Comparison of ENCODE assay signal across 1 cellular context in genomic region chr20:20130399-20130798, GRCh38.
A peak's percentile ranks its signal among the peaks of the same experiment; 100 is the strongest.
TF ChIP-seq lines count a peak whose summit lies in the region.

No MANE protein-coding gene starts in this region.

TF ChIP-seq in HepG2, 621 proteins besides CTCF, POLR2A, EP300 and RAD21 (continued from another document):
- TF ChIP-seq ZNF577 (CRISPR knock-in tag; IDR thresholded peaks at IDR 0.05; ENCODE audit: borderline replicate concordance, low read depth) = no peak
- peak; percentile 89; the same call in 1 of the 2 replicates for TF ChIP-seq TOPORS (CRISPR knock-in tag; IDR thresholded peaks at IDR 0.05)
- no peak for TF ChIP-seq HDAC1 (CRISPR knock-in tag; IDR thresholded peaks at IDR 0.05)
- no peak for TF ChIP-seq HDAC6 (IDR thresholded peaks at IDR 0.05; ENCODE audit: low read depth, low read length)
- no peak for TF ChIP-seq ZFP36 (IDR thresholded peaks at IDR 0.05; ENCODE audit: borderline replicate concordance, low read depth, low read length, partially characterized antibody)
- TF ChIP-seq GFI1 (CRISPR knock-in tag; IDR thresholded peaks at IDR 0.05; ENCODE audit: borderline replicate concordance) = no peak
- TF ChIP-seq BRD4 (CRISPR knock-in tag; IDR thresholded peaks at IDR 0.05) = no peak
- no peak for TF ChIP-seq EZH2 (conservative IDR thresholded peaks at IDR 0.05; ENCODE audit: low read depth, low read length)
- TF ChIP-seq MAFK (conservative IDR thresholded peaks at IDR 0.05 in 1 of 2, IDR thresholded peaks at IDR 0.05 in 1 of 2; ENCODE audit: low read length in 2 of 2) = 0 out of 4 replicates have a peak, but pooled peaks of 1 of the 2 experiments have one; percentile 2
- TF ChIP-seq MYNN (CRISPR knock-in tag; IDR thresholded peaks at IDR 0.05; ENCODE audit: low read depth) = no peak
- TF ChIP-seq, protein P1, sequence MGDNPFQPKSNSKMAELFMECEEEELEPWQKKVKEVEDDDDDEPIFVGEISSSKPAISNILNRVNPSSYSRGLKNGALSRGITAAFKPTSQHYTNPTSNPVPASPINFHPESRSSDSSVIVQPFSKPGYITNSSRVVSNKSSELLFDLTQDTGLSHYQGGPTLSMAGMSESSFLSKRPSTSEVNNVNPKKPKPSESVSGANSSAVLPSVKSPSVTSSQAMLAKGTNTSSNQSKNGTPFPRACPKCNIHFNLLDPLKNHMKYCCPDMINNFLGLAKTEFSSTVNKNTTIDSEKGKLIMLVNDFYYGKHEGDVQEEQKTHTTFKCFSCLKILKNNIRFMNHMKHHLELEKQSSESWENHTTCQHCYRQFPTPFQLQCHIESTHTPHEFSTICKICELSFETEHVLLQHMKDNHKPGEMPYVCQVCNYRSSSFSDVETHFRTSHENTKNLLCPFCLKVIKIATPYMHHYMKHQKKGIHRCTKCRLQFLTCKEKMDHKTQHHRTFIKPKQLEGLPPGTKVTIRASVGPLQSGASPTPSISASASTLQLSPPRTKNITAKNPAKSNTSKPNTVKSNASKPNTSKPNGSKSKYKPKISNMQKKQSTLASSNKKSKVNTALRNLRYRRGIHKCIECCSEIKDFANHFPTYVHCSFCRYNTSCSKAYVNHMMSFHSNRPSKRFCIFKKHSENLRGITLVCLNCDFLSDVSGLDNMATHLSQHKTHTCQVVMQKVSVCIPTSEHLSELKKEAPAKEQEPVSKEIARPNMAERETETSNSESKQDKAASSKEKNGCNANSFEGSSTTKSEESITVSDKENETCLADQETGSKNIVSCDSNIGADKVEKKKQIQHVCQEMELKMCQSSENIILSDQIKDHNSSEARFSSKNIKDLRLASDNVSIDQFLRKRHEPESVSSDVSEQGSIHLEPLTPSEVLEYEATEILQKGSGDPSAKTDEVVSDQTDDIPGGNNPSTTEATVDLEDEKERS (CRISPR knock-in tag; IDR thresholded peaks at IDR 0.05) = peak; percentile 97
- no peak for TF ChIP-seq STAT5B (CRISPR knock-in tag; IDR thresholded peaks at IDR 0.05)
- TF ChIP-seq TARDBP (CRISPR knock-in tag; IDR thresholded peaks at IDR 0.05) = peak; percentile 48; the same call in 1 of the 2 replicates
- no peak for TF ChIP-seq ZNF30 (CRISPR knock-in tag; IDR thresholded peaks at IDR 0.05)
- TF ChIP-seq GABPA (IDR thresholded peaks at IDR 0.05; ENCODE audit: low read depth, low read length) = no peak
- no peak for TF ChIP-seq GABPA (CRISPR knock-in tag; IDR thresholded peaks at IDR 0.05; ENCODE audit: low read depth)
- TF ChIP-seq FOXA3 (CRISPR knock-in tag; IDR thresholded peaks at IDR 0.05) = no peak; the same call in 1 of the 2 replicates
- TF ChIP-seq ZZZ3 (CRISPR knock-in tag; IDR thresholded peaks at IDR 0.05; ENCODE audit: borderline replicate concordance) = no peak
- TF ChIP-seq RFXAP (CRISPR knock-in tag; IDR thresholded peaks at IDR 0.05; ENCODE audit: borderline replicate concordance) = no peak
- peak; percentile 31; the same call in 1 of the 2 replicates for TF ChIP-seq REPIN1 (CRISPR knock-in tag; IDR thresholded peaks at IDR 0.05; ENCODE audit: borderline replicate concordance, low read depth)
- TF ChIP-seq ZHX1 (CRISPR knock-in tag; IDR thresholded peaks at IDR 0.05; ENCODE audit: low read depth) = no peak
- no peak for TF ChIP-seq SP5 (CRISPR knock-in tag; IDR thresholded peaks at IDR 0.05; ENCODE audit: borderline replicate concordance, low read depth)
- peak; percentile 50 for TF ChIP-seq XRCC5 (optimal IDR thresholded peaks at IDR 0.05; ENCODE audit: low read length)
- TF ChIP-seq NR3C1 (CRISPR knock-in tag; IDR thresholded peaks at IDR 0.05) = no peak
- TF ChIP-seq MAFG (CRISPR knock-in tag; IDR thresholded peaks at IDR 0.05) = no peak
- no peak for TF ChIP-seq AGO2 (optimal IDR thresholded peaks at IDR 0.05; ENCODE audit: low read depth, low read length)
- TF ChIP-seq KLF6 (CRISPR knock-in tag; IDR thresholded peaks at IDR 0.05) = no peak
- TF ChIP-seq ZIK1 (CRISPR knock-in tag; IDR thresholded peaks at IDR 0.05; ENCODE audit: borderline replicate concordance, low read depth) = no peak
- TF ChIP-seq, protein P2, sequence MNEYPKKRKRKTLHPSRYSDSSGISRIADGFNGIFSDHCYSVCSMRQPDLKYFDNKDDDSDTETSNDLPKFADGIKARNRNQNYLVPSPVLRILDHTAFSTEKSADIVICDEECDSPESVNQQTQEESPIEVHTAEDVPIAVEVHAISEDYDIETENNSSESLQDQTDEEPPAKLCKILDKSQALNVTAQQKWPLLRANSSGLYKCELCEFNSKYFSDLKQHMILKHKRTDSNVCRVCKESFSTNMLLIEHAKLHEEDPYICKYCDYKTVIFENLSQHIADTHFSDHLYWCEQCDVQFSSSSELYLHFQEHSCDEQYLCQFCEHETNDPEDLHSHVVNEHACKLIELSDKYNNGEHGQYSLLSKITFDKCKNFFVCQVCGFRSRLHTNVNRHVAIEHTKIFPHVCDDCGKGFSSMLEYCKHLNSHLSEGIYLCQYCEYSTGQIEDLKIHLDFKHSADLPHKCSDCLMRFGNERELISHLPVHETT (CRISPR knock-in tag; conservative IDR thresholded peaks at IDR 0.05) = no peak
- TF ChIP-seq RBAK (CRISPR knock-in tag; IDR thresholded peaks at IDR 0.05) = no peak
- TF ChIP-seq TMF1 (CRISPR knock-in tag; IDR thresholded peaks at IDR 0.05; ENCODE audit: low read depth) = peak; percentile 29; the same call in 1 of the 2 replicates
- no peak for TF ChIP-seq ZNF263 (CRISPR knock-in tag; IDR thresholded peaks at IDR 0.05)
- TF ChIP-seq MED1 (CRISPR knock-in tag; IDR thresholded peaks at IDR 0.05) = no peak
- no peak for TF ChIP-seq ZNF282 (IDR thresholded peaks at IDR 0.05; ENCODE audit: partially characterized antibody)
- no peak for TF ChIP-seq TCF12 (IDR thresholded peaks at IDR 0.05)
- TF ChIP-seq TCF12 (CRISPR knock-in tag; IDR thresholded peaks at IDR 0.05) = no peak
- no peak for TF ChIP-seq MIER3 (CRISPR knock-in tag; IDR thresholded peaks at IDR 0.05; ENCODE audit: borderline replicate concordance)
- no peak for TF ChIP-seq MEIS1 (CRISPR knock-in tag; IDR thresholded peaks at IDR 0.05; ENCODE audit: borderline replicate concordance)
- TF ChIP-seq RFX3 (CRISPR knock-in tag; IDR thresholded peaks at IDR 0.05) = no peak
- TF ChIP-seq ZNF430 (CRISPR knock-in tag; IDR thresholded peaks at IDR 0.05) = 0 out of 2 replicates have a peak, but pooled peaks have one; percentile 17
- no peak for TF ChIP-seq SRF (IDR thresholded peaks at IDR 0.05; ENCODE audit: low read depth, low read length)
- TF ChIP-seq, protein P3, sequence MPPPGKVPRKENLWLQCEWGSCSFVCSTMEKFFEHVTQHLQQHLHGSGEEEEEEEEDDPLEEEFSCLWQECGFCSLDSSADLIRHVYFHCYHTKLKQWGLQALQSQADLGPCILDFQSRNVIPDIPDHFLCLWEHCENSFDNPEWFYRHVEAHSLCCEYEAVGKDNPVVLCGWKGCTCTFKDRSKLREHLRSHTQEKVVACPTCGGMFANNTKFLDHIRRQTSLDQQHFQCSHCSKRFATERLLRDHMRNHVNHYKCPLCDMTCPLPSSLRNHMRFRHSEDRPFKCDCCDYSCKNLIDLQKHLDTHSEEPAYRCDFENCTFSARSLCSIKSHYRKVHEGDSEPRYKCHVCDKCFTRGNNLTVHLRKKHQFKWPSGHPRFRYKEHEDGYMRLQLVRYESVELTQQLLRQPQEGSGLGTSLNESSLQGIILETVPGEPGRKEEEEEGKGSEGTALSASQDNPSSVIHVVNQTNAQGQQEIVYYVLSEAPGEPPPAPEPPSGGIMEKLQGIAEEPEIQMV (CRISPR knock-in tag; IDR thresholded peaks at IDR 0.05; ENCODE audit: low read depth) = no peak
- TF ChIP-seq HNRNPH1 (optimal IDR thresholded peaks at IDR 0.05; ENCODE audit: low read depth, low read length) = no peak
- no peak for TF ChIP-seq ZNF550 (CRISPR knock-in tag; IDR thresholded peaks at IDR 0.05; ENCODE audit: borderline replicate concordance)
- no peak for TF ChIP-seq ZNF446 (CRISPR knock-in tag; IDR thresholded peaks at IDR 0.05)
- no peak for TF ChIP-seq PCBP2 (optimal IDR thresholded peaks at IDR 0.05; ENCODE audit: low read depth, low read length, poor library complexity, severe bottlenecking)
- no peak for TF ChIP-seq RFX5 (IDR thresholded peaks at IDR 0.05; ENCODE audit: low read depth, low read length)
- no peak for TF ChIP-seq U2AF2 (IDR thresholded peaks at IDR 0.05; ENCODE audit: low read depth, low read length)
- TF ChIP-seq, protein P4, sequence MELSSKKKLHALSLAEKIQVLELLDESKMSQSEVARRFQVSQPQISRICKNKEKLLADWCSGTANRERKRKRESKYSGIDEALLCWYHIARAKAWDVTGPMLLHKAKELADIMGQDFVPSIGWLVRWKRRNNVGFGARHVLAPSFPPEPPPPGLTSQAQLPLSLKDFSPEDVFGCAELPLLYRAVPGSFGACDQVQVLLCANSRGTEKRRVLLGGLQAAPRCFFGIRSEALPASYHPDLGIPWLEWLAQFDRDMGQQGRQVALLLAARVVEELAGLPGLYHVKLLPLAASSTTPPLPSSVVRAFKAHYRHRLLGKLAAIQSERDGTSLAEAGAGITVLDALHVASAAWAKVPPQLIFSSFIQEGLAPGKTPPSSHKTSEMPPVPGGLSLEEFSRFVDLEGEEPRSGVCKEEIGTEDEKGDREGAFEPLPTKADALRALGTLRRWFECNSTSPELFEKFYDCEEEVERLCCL (CRISPR knock-in tag; IDR thresholded peaks at IDR 0.05; ENCODE audit: borderline replicate concordance) = no peak
- TF ChIP-seq, protein P5, sequence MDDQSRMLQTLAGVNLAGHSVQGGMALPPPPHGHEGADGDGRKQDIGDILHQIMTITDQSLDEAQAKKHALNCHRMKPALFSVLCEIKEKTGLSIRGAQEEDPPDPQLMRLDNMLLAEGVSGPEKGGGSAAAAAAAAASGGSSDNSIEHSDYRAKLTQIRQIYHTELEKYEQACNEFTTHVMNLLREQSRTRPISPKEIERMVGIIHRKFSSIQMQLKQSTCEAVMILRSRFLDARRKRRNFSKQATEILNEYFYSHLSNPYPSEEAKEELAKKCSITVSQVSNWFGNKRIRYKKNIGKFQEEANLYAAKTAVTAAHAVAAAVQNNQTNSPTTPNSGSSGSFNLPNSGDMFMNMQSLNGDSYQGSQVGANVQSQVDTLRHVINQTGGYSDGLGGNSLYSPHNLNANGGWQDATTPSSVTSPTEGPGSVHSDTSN (CRISPR knock-in tag; IDR thresholded peaks at IDR 0.05; ENCODE audit: borderline replicate concordance) = no peak
